Comparison of ENCODE assay signal across 16 cellular contexts in the genomic region with DNA sequence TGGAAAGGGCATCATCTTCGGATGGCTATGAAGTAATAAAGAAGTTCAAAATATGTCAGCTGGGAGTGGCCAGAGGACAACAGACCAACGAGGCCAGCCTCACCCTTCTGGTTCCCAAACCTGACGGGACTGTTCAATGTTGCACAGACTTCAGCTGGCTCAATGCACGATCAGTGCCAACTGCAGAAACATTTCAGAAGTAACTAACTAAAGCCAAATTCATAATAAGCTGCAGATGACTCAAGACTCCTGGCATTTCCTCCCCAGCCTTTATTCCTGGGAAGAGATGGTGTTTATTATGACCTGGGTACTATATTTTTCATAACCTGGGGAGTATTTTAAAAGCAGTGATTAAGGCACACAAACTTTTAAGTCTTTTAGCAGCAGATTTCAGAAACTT. TPM values are rescaled to one million over a fixed set of nuclear protein-coding genes. Genes with fewer than 3 reads are reported as not detected.
DNase-seq lines count a peak whose midpoint lies in the region; ATAC-seq lines count a peak whose summit lies in the region.
"Had no signal": no experiment of that assay in that cellular context is flagged by ENCODE, and none has a peak within 500 bp of the region (broad histone marks: within the 10 kb centered on the region; RNA-seq: fewer than 3 reads in every experiment).

No MANE protein-coding gene starts in this region.

- H3K27ac Mint-ChIP-seq in stimulated activated effector memory CD8-positive, alpha-beta T cell treated with anti-CD3 and anti-CD28 coated beads, Interleukin-12 subunit alpha, Interleukin-12 subunit beta, amount 100 ng/mL, for 72 hours, result no peak overlapping the region
- H3K27ac Mint-ChIP-seq: CD4-positive, alpha-beta T cell had no signal

- ATAC-seq in stimulated activated effector memory CD8-positive, alpha-beta T cell treated with anti-CD3 and anti-CD28 coated beads, Interleukin-12 subunit alpha, Interleukin-12 subunit beta, amount 100 ng/mL, for 72 hours, result no peak
- ATAC-seq in GM21786 (IDR thresholded peaks at IDR 0.05; ENCODE audit: unreplicated experiment), result no peak
- ATAC-seq in GM19463 (IDR thresholded peaks at IDR 0.05; ENCODE audit: unreplicated experiment), result no peak
- ATAC-seq: GM12878 had no signal

- H3K4me3 Mint-ChIP-seq in stimulated activated effector memory CD8-positive, alpha-beta T cell treated with anti-CD3 and anti-CD28 coated beads, Interleukin-12 subunit alpha, Interleukin-12 subunit beta, amount 100 ng/mL, for 72 hours, result no peak overlapping the region
- H3K4me3 Mint-ChIP-seq: CD4-positive, alpha-beta T cell had no signal

- H3K4me1 Mint-ChIP-seq in stimulated activated effector memory CD8-positive, alpha-beta T cell treated with anti-CD3 and anti-CD28 coated beads, Interleukin-12 subunit alpha, Interleukin-12 subunit beta, amount 100 ng/mL, for 72 hours, result no peaks in the 10 kb centered on the region

- H3K9me3 Mint-ChIP-seq in stimulated activated effector memory CD8-positive, alpha-beta T cell treated with anti-CD3 and anti-CD28 coated beads, Interleukin-12 subunit alpha, Interleukin-12 subunit beta, amount 100 ng/mL, for 72 hours, result no peaks in the 10 kb centered on the region
- H3K9me3 Mint-ChIP-seq: CD4-positive, alpha-beta T cell had no signal

- peak overlapping the region; percentile 62 for H3K27ac ChIP-seq in epithelial cell of prostate
- H3K27ac ChIP-seq: Peyer's patch had no signal

- DNase-seq in Daoy (ENCODE audit: low read depth), result peak; percentile 74
- DNase-seq in RPMI7951 (ENCODE audit: low read depth), result peak; percentile 57
- DNase-seq in epithelial cell of prostate (ENCODE audit: low read depth, low spot score), result peak; percentile 43
- peak; percentile 60 for DNase-seq in pulmonary artery endothelial cell (ENCODE audit: low read depth, low spot score)
- no peak for DNase-seq in stimulated activated effector memory CD8-positive, alpha-beta T cell treated with anti-CD3 and anti-CD28 coated beads, Interleukin-12 subunit alpha, Interleukin-12 subunit beta, amount 100 ng/mL, for 72 hours (ENCODE audit: low spot score in 2 of 2)
- no peak for DNase-seq in NCI-H2227 treated with DMSO at 0.1 percent for 48 hours (lab: John Stamatoyannopoulos, UW)
- DNase-seq: CD4-positive, alpha-beta T cell; cerebellar nuclear complex; hypothalamus; NCI-H187; Peyer's patch; sigmoid colon had no signal

- no peaks in the 10 kb centered on the region for H3K36me3 Mint-ChIP-seq in stimulated activated effector memory CD8-positive, alpha-beta T cell treated with anti-CD3 and anti-CD28 coated beads, Interleukin-12 subunit alpha, Interleukin-12 subunit beta, amount 100 ng/mL, for 72 hours

RNA-seq across cellular contexts. Expression of a gene that starts 3.8 kb away (rescaled TPM):
- 0.12 and 0.29 TPM in 2 replicates for total RNA-seq in Daoy (2014; rRNA removed; shearing (Covaris generic))
- 0.10 and 0.12 TPM in 2 replicates for total RNA-seq in RPMI7951 (2014; rRNA removed; shearing (Covaris generic))
- total RNA-seq in pulmonary artery endothelial cell, result 0.04 TPM in 1 of 2 replicates, not detected in the other
- total RNA-seq: CD4-positive, alpha-beta T cell; mononuclear cell had no signal

RNA-seq across cellular contexts. Expression of a gene that starts 27.9 kb away (rescaled TPM):
- 89.2 and 106 TPM in 2 replicates for total RNA-seq in Daoy (2014; rRNA removed; shearing (Covaris generic))
- 39.5 and 39.9 TPM in 2 replicates for total RNA-seq in RPMI7951 (2014; rRNA removed; shearing (Covaris generic))
- total RNA-seq in pulmonary artery endothelial cell, result 37.1 and 38.9 TPM in 2 replicates

Comparison
In these comparisons a context has a peak if more than half of its experiments do, and no peak if none do; other contexts are left out.
1. DNase-seq: peak in Daoy (single experiment), RPMI7951 (single experiment), epithelial cell of prostate (single experiment) and pulmonary artery endothelial cell (single experiment); none in stimulated activated effector memory CD8-positive, alpha-beta T cell treated with anti-CD3 and anti-CD28 coated beads, Interleukin-12 subunit alpha, Interleukin-12 subunit beta, amount 100 ng/mL, for 72 hours (0 of 2) and NCI-H2227 treated with DMSO at 0.1 percent for 48 hours (single experiment).